Comparison of ENCODE assay signal across 2 cellular contexts in the genomic region with DNA sequence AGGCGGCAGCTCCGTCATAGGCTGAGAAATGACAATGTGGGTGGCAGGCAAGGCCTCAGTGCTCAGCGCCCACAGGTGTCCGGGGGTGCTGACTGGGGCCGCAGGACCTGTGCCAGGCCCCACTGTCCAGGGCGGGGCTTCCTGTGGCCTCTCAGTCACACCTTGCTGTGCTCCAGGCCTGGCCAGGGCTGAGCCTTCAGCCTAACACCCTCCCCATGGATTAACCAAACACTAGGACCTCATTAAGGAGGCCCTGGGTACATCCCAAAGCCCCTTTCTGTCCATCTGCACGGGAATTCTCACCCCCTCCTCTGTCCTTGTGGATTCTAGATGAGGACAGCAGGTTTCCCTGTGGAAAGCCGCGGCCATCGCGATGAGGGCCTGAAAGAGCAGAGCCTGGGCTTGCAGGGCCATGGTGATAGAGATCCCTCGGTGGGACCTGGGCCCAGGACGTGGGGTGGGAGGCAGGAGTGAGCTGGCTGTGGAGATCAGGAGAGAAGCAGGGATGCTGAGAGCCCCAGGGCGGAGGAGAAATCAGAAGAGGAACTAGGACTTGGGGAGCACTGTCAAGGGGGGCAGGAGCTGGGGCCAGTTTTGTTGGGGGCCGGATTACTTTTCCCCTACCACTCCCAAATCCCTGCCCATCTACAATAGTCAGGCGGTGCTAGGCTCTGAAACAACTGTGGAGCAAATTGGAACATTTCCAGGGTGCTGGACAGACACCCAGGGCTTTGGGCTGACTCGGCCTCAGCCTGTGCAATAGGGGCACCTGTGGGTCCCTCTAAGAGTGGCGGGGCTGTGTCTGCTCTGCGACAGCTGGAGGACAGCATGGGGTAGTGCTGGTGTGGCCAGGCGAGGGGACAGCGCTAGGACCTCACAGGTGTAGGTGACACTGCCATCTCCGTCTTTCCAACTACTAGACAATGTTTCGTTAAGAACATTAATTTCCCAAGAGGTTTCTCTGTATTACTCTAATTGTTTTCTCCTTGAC.
TF ChIP-seq lines count a peak whose summit lies in the region.

No MANE protein-coding gene starts in this region.

TF ChIP-seq in A549, 52 proteins besides CTCF, POLR2A, EP300 and RAD21 (continued from another document):
- no peak for TF ChIP-seq HOXA7 (CRISPR knock-in tag; IDR thresholded peaks at IDR 0.05)

TF ChIP-seq in HEK293, 187 proteins besides CTCF, POLR2A, EP300 and RAD21 (continued from another document):
- TF ChIP-seq, protein P1, sequence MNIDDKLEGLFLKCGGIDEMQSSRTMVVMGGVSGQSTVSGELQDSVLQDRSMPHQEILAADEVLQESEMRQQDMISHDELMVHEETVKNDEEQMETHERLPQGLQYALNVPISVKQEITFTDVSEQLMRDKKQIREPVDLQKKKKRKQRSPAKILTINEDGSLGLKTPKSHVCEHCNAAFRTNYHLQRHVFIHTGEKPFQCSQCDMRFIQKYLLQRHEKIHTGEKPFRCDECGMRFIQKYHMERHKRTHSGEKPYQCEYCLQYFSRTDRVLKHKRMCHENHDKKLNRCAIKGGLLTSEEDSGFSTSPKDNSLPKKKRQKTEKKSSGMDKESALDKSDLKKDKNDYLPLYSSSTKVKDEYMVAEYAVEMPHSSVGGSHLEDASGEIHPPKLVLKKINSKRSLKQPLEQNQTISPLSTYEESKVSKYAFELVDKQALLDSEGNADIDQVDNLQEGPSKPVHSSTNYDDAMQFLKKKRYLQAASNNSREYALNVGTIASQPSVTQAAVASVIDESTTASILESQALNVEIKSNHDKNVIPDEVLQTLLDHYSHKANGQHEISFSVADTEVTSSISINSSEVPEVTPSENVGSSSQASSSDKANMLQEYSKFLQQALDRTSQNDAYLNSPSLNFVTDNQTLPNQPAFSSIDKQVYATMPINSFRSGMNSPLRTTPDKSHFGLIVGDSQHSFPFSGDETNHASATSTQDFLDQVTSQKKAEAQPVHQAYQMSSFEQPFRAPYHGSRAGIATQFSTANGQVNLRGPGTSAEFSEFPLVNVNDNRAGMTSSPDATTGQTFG (tag by site-specific recombination; IDR thresholded peaks at IDR 0.05; ENCODE audit: borderline replicate concordance) = no peak
- TF ChIP-seq ZFHX2 (tag by site-specific recombination; conservative IDR thresholded peaks at IDR 0.05) = peak; percentile 29; the same call in 1 of the 2 replicates
